Comparison of ENCODE assay signal across 1 cellular context in the genomic region with DNA sequence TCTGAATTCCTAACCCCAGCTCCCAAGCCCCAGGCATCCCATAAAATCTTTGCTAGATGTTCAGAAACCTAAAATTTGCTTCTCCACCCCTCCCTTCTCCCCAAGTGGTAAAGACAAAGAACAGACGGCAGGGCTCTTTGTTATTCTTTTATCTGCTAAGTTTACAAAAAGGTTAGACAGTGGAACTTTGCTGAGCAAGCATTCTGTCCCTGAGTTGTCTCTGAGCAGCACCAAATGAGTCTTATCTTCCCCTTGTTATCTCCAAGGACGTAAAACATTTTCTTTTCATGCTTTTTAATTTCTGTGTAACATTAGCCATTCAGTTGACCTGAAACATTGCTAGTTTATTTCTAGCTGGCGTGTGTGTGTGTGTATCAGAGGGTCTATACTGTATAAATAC.
TF ChIP-seq lines count a peak whose summit lies in the region.

No MANE protein-coding gene starts in this region.

TF ChIP-seq in WTC11, 78 proteins besides CTCF, POLR2A, EP300 and RAD21 (continued from another document):
- TF ChIP-seq ZNF281 (CRISPR knock-in tag; IDR thresholded peaks at IDR 0.05) (no peak), RELA (CRISPR knock-in tag; IDR thresholded peaks at IDR 0.05; ENCODE audit: borderline replicate concordance) (no peak), NR2C2 (CRISPR knock-in tag; IDR thresholded peaks at IDR 0.05) (no peak), ATF3 (CRISPR knock-in tag; conservative IDR thresholded peaks at IDR 0.05) (no peak), ZNF263 (CRISPR knock-in tag; IDR thresholded peaks at IDR 0.05; ENCODE audit: low read depth) (no peak), CREM (CRISPR knock-in tag; IDR thresholded peaks at IDR 0.05) (no peak), NFYB (CRISPR knock-in tag; conservative IDR thresholded peaks at IDR 0.05; ENCODE audit: low read depth) (no peak)
- TF ChIP-seq, protein P1, sequence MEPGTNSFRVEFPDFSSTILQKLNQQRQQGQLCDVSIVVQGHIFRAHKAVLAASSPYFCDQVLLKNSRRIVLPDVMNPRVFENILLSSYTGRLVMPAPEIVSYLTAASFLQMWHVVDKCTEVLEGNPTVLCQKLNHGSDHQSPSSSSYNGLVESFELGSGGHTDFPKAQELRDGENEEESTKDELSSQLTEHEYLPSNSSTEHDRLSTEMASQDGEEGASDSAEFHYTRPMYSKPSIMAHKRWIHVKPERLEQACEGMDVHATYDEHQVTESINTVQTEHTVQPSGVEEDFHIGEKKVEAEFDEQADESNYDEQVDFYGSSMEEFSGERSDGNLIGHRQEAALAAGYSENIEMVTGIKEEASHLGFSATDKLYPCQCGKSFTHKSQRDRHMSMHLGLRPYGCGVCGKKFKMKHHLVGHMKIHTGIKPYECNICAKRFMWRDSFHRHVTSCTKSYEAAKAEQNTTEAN (CRISPR knock-in tag; IDR thresholded peaks at IDR 0.05), result no peak
- TF ChIP-seq, protein P2, sequence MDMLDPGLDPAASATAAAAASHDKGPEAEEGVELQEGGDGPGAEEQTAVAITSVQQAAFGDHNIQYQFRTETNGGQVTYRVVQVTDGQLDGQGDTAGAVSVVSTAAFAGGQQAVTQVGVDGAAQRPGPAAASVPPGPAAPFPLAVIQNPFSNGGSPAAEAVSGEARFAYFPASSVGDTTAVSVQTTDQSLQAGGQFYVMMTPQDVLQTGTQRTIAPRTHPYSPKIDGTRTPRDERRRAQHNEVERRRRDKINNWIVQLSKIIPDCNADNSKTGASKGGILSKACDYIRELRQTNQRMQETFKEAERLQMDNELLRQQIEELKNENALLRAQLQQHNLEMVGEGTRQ (CRISPR knock-in tag; IDR thresholded peaks at IDR 0.05), result no peak
- TF ChIP-seq, protein P3, sequence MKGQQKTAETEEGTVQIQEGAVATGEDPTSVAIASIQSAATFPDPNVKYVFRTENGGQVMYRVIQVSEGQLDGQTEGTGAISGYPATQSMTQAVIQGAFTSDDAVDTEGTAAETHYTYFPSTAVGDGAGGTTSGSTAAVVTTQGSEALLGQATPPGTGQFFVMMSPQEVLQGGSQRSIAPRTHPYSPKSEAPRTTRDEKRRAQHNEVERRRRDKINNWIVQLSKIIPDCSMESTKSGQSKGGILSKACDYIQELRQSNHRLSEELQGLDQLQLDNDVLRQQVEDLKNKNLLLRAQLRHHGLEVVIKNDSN (CRISPR knock-in tag; IDR thresholded peaks at IDR 0.05), result no peak
